In genomic region chr5:178284996-178285395, GRCh38 we compare ENCODE assay signal across 21 cellular contexts.
"Had no signal": no experiment of that assay in that cellular context is flagged by ENCODE, and none has a peak within 500 bp of the region (broad histone marks: within the 10 kb centered on the region; RNA-seq: fewer than 3 reads in every experiment).

No MANE protein-coding gene starts in this region.

- DNase-seq: activated CD4-positive, alpha-beta memory T cell treated with anti-CD3 and anti-CD28 coated beads, Interleukin-2, amount 10 ng/mL, durations not matched to agents 7 days and 5 days; activated CD4-positive, alpha-beta T cell treated with anti-CD3 and anti-CD28 coated beads for 48 hours; activated gamma-delta T cell treated with Interleukin-2 at 50 U/mL for 16 hours; activated T-cell treated with anti-CD3 and anti-CD28 coated beads for 4 hours; anterior cingulate cortex; body of pancreas; caudate nucleus; dermis blood vessel endothelial cell; effector CD8-positive, alpha-beta T cell; erythroblast; foreskin fibroblast; hippocampal formation; mesenchymal stem cell; occipital lobe; stimulated activated CD4-positive, alpha-beta T cell treated with anti-CD3 and anti-CD28 coated beads, Interleukin-12 subunit alpha, Interleukin-12 subunit beta, amount 100 ng/mL, for 4 hours; stimulated activated CD4-positive, alpha-beta T cell treated with anti-CD3 and anti-CD28 coated beads, Interleukin-4, amount 100 ng/mL, for 4 hours; substantia nigra; T1000; thyroid gland; upper lobe of right lung had no signal

- H3K27me3 ChIP-seq: body of pancreas, thyroid gland, upper lobe of right lung had no signal

- H3K27ac ChIP-seq: body of pancreas, thyroid gland, upper lobe of right lung had no signal

- ATAC-seq: body of pancreas, mucosa of descending colon, upper lobe of right lung had no signal

- H3K9me3 ChIP-seq: thyroid gland had no signal

- H3K4me3 ChIP-seq: body of pancreas, mucosa of descending colon, thyroid gland, upper lobe of right lung had no signal

- H3K36me3 ChIP-seq: thyroid gland, upper lobe of right lung had no signal
